Comparison of ENCODE assay signal across 8 cellular contexts in the genomic region with DNA sequence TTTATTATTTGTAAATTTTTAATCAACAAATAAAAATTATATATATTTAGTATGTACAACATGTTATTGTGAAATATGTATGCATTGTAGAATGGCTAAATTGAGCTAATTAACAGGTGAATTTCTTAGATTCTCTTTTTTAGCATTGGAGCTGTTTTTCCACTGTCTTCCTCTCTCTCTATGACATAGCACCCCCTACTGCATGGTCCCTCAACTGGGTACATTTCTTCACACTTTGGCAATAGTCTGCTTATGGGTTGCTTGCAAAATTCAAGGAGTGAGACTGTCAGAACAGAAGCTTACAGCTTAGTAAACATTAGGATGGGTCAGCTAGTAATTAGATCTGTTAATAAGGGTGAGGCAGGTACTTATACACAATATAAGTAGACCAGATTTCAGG.
DNase-seq lines count a peak whose midpoint lies in the region; ATAC-seq and TF ChIP-seq lines count a peak whose summit lies in the region.

No MANE protein-coding gene starts in this region.

- TF ChIP-seq CTCF in activated CD8-positive, alpha-beta T cell treated with anti-CD3 and anti-CD28 coated beads for 36 hours (IDR thresholded peaks at IDR 0.05): no peak

- no peak overlapping the region for H3K4me3 Mint-ChIP-seq in activated CD8-positive, alpha-beta T cell treated with anti-CD3 and anti-CD28 coated beads for 36 hours

- no peaks in the 10 kb centered on the region for H3K27me3 Mint-ChIP-seq in activated CD8-positive, alpha-beta T cell treated with anti-CD3 and anti-CD28 coated beads for 36 hours

- peak; percentile 39 for DNase-seq in H4 (ENCODE audit: low spot score)
- peak; percentile 2 for DNase-seq in NCI-H446 treated with DMSO at 0.1 percent for 48 hours (lab: John Stamatoyannopoulos, UW)
- DNase-seq in dermis microvascular lymphatic vessel endothelial cell (ENCODE audit: low read depth in 2 of 2): peak; percentile 1 to 51
- peak; percentile 13 for DNase-seq in non-pigmented ciliary epithelial cell (ENCODE audit: low read depth)
- DNase-seq in activated CD8-positive, alpha-beta T cell treated with anti-CD3 and anti-CD28 coated beads for 36 hours: no peak
- DNase-seq in DMS79 (lab: John Stamatoyannopoulos, UW): no peak
- no peak for DNase-seq in NK-92 (lab: John Stamatoyannopoulos, UW; ENCODE audit: unreplicated experiment)

- POLR2A ChIA-PET in activated CD8-positive, alpha-beta T cell treated with anti-CD3 and anti-CD28 coated beads for 36 hours (lab: Charles Lee): no interaction called here

- intact Hi-C loops in activated CD8-positive, alpha-beta T cell treated with anti-CD3 and anti-CD28 coated beads for 36 hours (cut with micrococcal nuclease): no loop called here

- H3K4me1 Mint-ChIP-seq in activated CD8-positive, alpha-beta T cell treated with anti-CD3 and anti-CD28 coated beads for 36 hours (ENCODE audit: low read depth): no peaks in the 10 kb centered on the region

- CTCF ChIA-PET in activated CD8-positive, alpha-beta T cell treated with anti-CD3 and anti-CD28 coated beads for 36 hours (lab: Charles Lee): no interaction called here

- no peak for ATAC-seq in activated CD8-positive, alpha-beta T cell treated with anti-CD3 and anti-CD28 coated beads for 36 hours
- no peak for ATAC-seq in HG03521 (IDR thresholded peaks at IDR 0.05; ENCODE audit: unreplicated experiment)

- H3K36me3 Mint-ChIP-seq in activated CD8-positive, alpha-beta T cell treated with anti-CD3 and anti-CD28 coated beads for 36 hours (ENCODE audit: low read depth): no peaks in the 10 kb centered on the region

- H3K27ac Mint-ChIP-seq in activated CD8-positive, alpha-beta T cell treated with anti-CD3 and anti-CD28 coated beads for 36 hours: no peak overlapping the region

- peaks cover 3% of the 10 kb centered on the region for H3K9me3 Mint-ChIP-seq in activated CD8-positive, alpha-beta T cell treated with anti-CD3 and anti-CD28 coated beads for 36 hours

Comparison
In these comparisons a context has a peak if more than half of its experiments do, and no peak if none do; other contexts are left out.
1. DNase-seq: peak in H4 (single experiment), NCI-H446 treated with DMSO at 0.1 percent for 48 hours (single experiment), dermis microvascular lymphatic vessel endothelial cell (2 of 2) and non-pigmented ciliary epithelial cell (single experiment); none in activated CD8-positive, alpha-beta T cell treated with anti-CD3 and anti-CD28 coated beads for 36 hours (single experiment), DMS79 (single experiment) and NK-92 (single experiment).